Comparison of ENCODE assay signal across 24 cellular contexts in the genomic region with DNA sequence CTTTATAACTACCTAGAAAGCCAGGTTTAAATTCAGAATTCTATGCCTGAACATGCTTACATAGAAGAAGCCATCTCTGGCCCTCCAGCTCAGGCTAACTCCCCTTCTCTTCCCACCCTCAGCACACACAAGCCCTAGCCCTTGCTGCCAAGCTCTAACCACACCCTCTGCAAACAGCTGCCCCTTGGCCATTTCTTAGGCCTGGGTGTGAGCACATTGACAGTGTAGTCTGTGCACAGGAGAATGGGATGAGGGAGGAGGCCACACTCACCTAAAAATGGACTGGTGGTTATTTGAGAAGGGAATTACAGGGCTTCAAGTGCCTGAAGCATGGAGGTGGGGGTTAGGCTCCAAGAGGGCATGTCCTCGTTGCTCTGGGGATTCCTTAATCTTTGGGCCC. TPM values are rescaled to one million over a fixed set of nuclear protein-coding genes. Genes with fewer than 3 reads are reported as not detected.
DNase-seq lines count a peak whose midpoint lies in the region; ATAC-seq, FAIRE-seq and TF ChIP-seq lines count a peak whose summit lies in the region.
"Had no signal": no experiment of that assay in that cellular context is flagged by ENCODE, and none has a peak within 500 bp of the region (broad histone marks: within the 10 kb centered on the region; RNA-seq: fewer than 3 reads in every experiment).

No MANE protein-coding gene starts in this region.

- H3K27me3 ChIP-seq in upper lobe of right lung: no peaks in the 10 kb centered on the region
- H3K27me3 ChIP-seq: BLaER1 had no signal

- peaks cover 5% of the 10 kb centered on the region for H3K27me3 Mint-ChIP-seq in neural crest cell (ENCODE audit: low read depth)

- H3K4me1 Mint-ChIP-seq in neural crest cell: no peaks in the 10 kb centered on the region

- no peak for DNase-seq in left ventricle myocardium superior
- DNase-seq in Right ventricle myocardium inferior (ENCODE audit: missing footprints): no peak
- peak in 1 of 2 donors; percentile 7 for DNase-seq in left colon
- DNase-seq in neural crest cell (ENCODE audit: low read depth, low spot score): no peak
- DNase-seq in upper lobe of right lung: no peak
- no peak for DNase-seq in D721Med (ENCODE audit: insufficient read length, low spot score)
- no peak for DNase-seq in GM13976 (ENCODE audit: low spot score)
- DNase-seq in omental fat pad (ENCODE audit: low spot score): no peak
- DNase-seq: CD4-positive, alpha-beta T cell; COR-L47; HCEC 1CT; NCI-H1092; NCI-H1417 treated with DMSO at 0.1 percent for 48 hours; NCI-H187; NCI-H446; NCI-H524 treated with DMSO at 0.1 percent for 48 hours; NCI-H82; RPMI8226; SHP77 treated with DMSO at 0.1 percent for 48 hours had no signal

- peaks cover 11% of the 10 kb centered on the region for H3K9me3 Mint-ChIP-seq in neural crest cell
- H3K9me3 Mint-ChIP-seq: CD4-positive, alpha-beta T cell had no signal

- intact Hi-C loops in left ventricle myocardium superior (cut with micrococcal nuclease): no loop called here
- intact Hi-C loops in Right ventricle myocardium inferior (cut with DNase I): loop anchor here (10.0 kb wide), 1 partner anchor 295 kb away; no protein-coding TSS in a partner anchor
- intact Hi-C loops in left colon (cut with DNase I, micrococcal nuclease): loop anchor here in 1 of 2 donors (5.0 kb wide), 1 partner anchor 293 kb away; no protein-coding TSS in a partner anchor
- intact Hi-C loops in upper lobe of right lung (cut with DNase I): no loop called here

- no peaks in the 10 kb centered on the region for H3K4me1 ChIP-seq in upper lobe of right lung
- H3K4me1 ChIP-seq: BLaER1 had no signal

- peak; percentile 29 for ATAC-seq in left ventricle myocardium superior
- ATAC-seq in Right ventricle myocardium inferior: no peak
- peak; percentile 85 for ATAC-seq in left colon
- ATAC-seq in upper lobe of right lung: peak; percentile 44
- no peak for ATAC-seq in omental fat pad (ENCODE audit: low FRiP score)

- peak overlapping the region; percentile 47 for H3K27ac Mint-ChIP-seq in neural crest cell (ENCODE audit: unreplicated experiment)
- H3K27ac Mint-ChIP-seq: CD4-positive, alpha-beta T cell had no signal

- H3K4me3 ChIP-seq in upper lobe of right lung: no peak overlapping the region
- H3K4me3 ChIP-seq: BLaER1, SK-N-MC had no signal

- no peaks in the 10 kb centered on the region for H3K36me3 ChIP-seq in upper lobe of right lung
- H3K36me3 ChIP-seq: BLaER1 had no signal

- TF ChIP-seq CTCF in neural crest cell (conservative IDR thresholded peaks at IDR 0.05) (no peak), upper lobe of right lung (IDR thresholded peaks at IDR 0.05) (no peak), D721Med (IDR thresholded peaks at IDR 0.05; ENCODE audit: insufficient read depth, missing control alignments) (no peak), GM13976 (IDR thresholded peaks at IDR 0.05; ENCODE audit: borderline replicate concordance, control extremely low read depth, extremely low read depth, insufficient read depth, missing control alignments) (no peak), omental fat pad (IDR thresholded peaks at IDR 0.05) (no peak)

- H3K27ac ChIP-seq in upper lobe of right lung: no peak overlapping the region
- H3K27ac ChIP-seq: BLaER1, SK-N-MC had no signal

- no peaks in the 10 kb centered on the region for H3K9me3 ChIP-seq in upper lobe of right lung
- H3K9me3 ChIP-seq: BLaER1 had no signal

- no peak overlapping the region for H3K4me3 Mint-ChIP-seq in neural crest cell
- H3K4me3 Mint-ChIP-seq: CD4-positive, alpha-beta T cell had no signal

- in situ Hi-C loops in GM13976 (cut with MboI; ENCODE audit: low sequenced_read_pairs, unreplicated experiment): no loop called here

- FAIRE-seq in D721Med (lab: Jason Lieb, UNC): no peak
- FAIRE-seq: A204.1, G401.6, H1 had no signal

- H3K36me3 Mint-ChIP-seq in neural crest cell (ENCODE audit: low read depth): no peaks in the 10 kb centered on the region

RNA-seq across cellular contexts. Expression of a gene that starts 42.3 kb away (rescaled TPM):
- total RNA-seq in left ventricle myocardium superior: 86.2 TPM
- total RNA-seq in Right ventricle myocardium inferior: 77.3 TPM
- 10 to 100 TPM; 36.7 to 48.6 TPM for total RNA-seq in left colon
- total RNA-seq in neural crest cell: 68.2 and 71.2 TPM in 2 replicates
- total RNA-seq in upper lobe of right lung: 83.4 TPM
- total RNA-seq in omental fat pad: 10 to 100 TPM; 50.9 to 77.9 (median 55.4) TPM

Comparison
In these comparisons a context has a peak if more than half of its experiments do, and no peak if none do; other contexts are left out.
1. ATAC-seq: peak in left ventricle myocardium superior (single experiment), left colon (single experiment) and upper lobe of right lung (single experiment); none in Right ventricle myocardium inferior (single experiment) and omental fat pad (single experiment).